ENCODE assay signal across 9 cellular contexts in genomic region chr9:89555426-89556375, GRCh38. TPM values are rescaled to one million over a fixed set of nuclear protein-coding genes. Genes with fewer than 3 reads are reported as not detected.
DNase-seq lines count a peak whose midpoint lies in the region; ATAC-seq and TF ChIP-seq lines count a peak whose summit lies in the region.
"Had no signal": no experiment of that assay in that cellular context is flagged by ENCODE, and none has a peak within 500 bp of the region (broad histone marks: within the 10 kb centered on the region; RNA-seq: fewer than 3 reads in every experiment).

No MANE protein-coding gene starts in this region.

- H3K9me3 Mint-ChIP-seq in activated CD4-positive, alpha-beta T cell treated with anti-CD3 and anti-CD28 coated beads for 36 hours (ENCODE audit: low read depth), result no peaks in the 10 kb centered on the region

- H3K27ac ChIP-seq in PC-3 (ENCODE audit: low read length) (no peak overlapping the region), caudate nucleus (ENCODE audit: low read depth, low read length) (no peak overlapping the region)
- H3K27ac ChIP-seq: SK-N-MC had no signal

- H3K4me1 ChIP-seq in PC-3 (ENCODE audit: insufficient read depth, low read length), result peaks cover 9% of the 10 kb centered on the region; the same call in 1 of the 2 replicates

- no peaks in the 10 kb centered on the region for H3K36me3 Mint-ChIP-seq in activated CD4-positive, alpha-beta T cell treated with anti-CD3 and anti-CD28 coated beads for 36 hours (ENCODE audit: low read depth)

- DNase-seq in activated CD4-positive, alpha-beta T cell treated with anti-CD3 and anti-CD28 coated beads for 36 hours, result no peak
- DNase-seq in activated CD4-positive, alpha-beta T cell treated with anti-CD3 and anti-CD28 coated beads, Interleukin-2, amount 50 U/mL, for 1 hour, result no peak
- DNase-seq in amniotic epithelial cell (ENCODE audit: low read depth), result peak; percentile 7
- no peak for DNase-seq in stimulated activated naive CD8-positive, alpha-beta T cell treated with anti-CD3 and anti-CD28 coated beads, Interleukin-15, Interleukin-2, amounts not matched to agents 100 U/mL and 50 U/mL, for 24 hours
- DNase-seq in PC-3, result no peak
- DNase-seq in caudate nucleus (lab: John Stamatoyannopoulos, UW), result no peak
- no peak for DNase-seq in RKO (ENCODE audit: low spot score)

- H3F3A ChIP-seq in PC-3 (ENCODE audit: low read length, unreplicated experiment), result no peaks in the 10 kb centered on the region

- no peak for TF ChIP-seq CTCF in PC-3 (conservative IDR thresholded peaks at IDR 0.05; ENCODE audit: low read depth, low read length)

- H3K9me2 ChIP-seq in PC-3 (replicated peaks; ENCODE audit: low read length), result no peaks in the 10 kb centered on the region

- no peaks in the 10 kb centered on the region for H4K20me1 ChIP-seq in PC-3 (ENCODE audit: low read length)

- H3K36me3 ChIP-seq in PC-3 (ENCODE audit: low read depth, low read length), result no peaks in the 10 kb centered on the region

- H3K4me1 Mint-ChIP-seq in activated CD4-positive, alpha-beta T cell treated with anti-CD3 and anti-CD28 coated beads for 36 hours, result peaks cover 20% of the 10 kb centered on the region

- peak overlapping the region; percentile 23 for H3K27ac Mint-ChIP-seq in activated CD4-positive, alpha-beta T cell treated with anti-CD3 and anti-CD28 coated beads for 36 hours

- no peak overlapping the region for H2AFZ ChIP-seq in PC-3 (ENCODE audit: low read length)

- no peak overlapping the region for H3K9ac ChIP-seq in PC-3 (ENCODE audit: low read length)

- CTCF ChIA-PET in activated CD4-positive, alpha-beta T cell treated with anti-CD3 and anti-CD28 coated beads for 36 hours (lab: Charles Lee), result interaction anchor here (0.8 to 1.6 kb wide), 7 partner anchors 9 to 546 kb away, joined by 3 to 4 read pairs (median 3); no protein-coding TSS in a partner anchor
- CTCF ChIA-PET in PC-3 (lab: Charles Lee), result no interaction called here

- ATAC-seq in activated CD4-positive, alpha-beta T cell treated with anti-CD3 and anti-CD28 coated beads for 36 hours, result peak; percentile 21
- ATAC-seq in HG03432 (IDR thresholded peaks at IDR 0.05; ENCODE audit: unreplicated experiment), result peak; percentile 78
- peak; percentile 9 for ATAC-seq in stimulated activated naive CD8-positive, alpha-beta T cell treated with anti-CD3 and anti-CD28 coated beads, Interleukin-15, Interleukin-2, amounts not matched to agents 100 U/mL and 50 U/mL, for 24 hours
- ATAC-seq in PC-3, result no peak

- no peaks in the 10 kb centered on the region for H3K27me3 ChIP-seq in PC-3 (ENCODE audit: low read length)

- intact Hi-C loops in activated CD4-positive, alpha-beta T cell treated with anti-CD3 and anti-CD28 coated beads for 36 hours (cut with DNase I, micrococcal nuclease), result no loop called here
- intact Hi-C loops in PC-3 (cut with micrococcal nuclease), result no loop called here

- no peak overlapping the region for H3K4me2 ChIP-seq in PC-3 (ENCODE audit: low read length)

- no peaks in the 10 kb centered on the region for H3K79me2 ChIP-seq in PC-3 (ENCODE audit: low read length)

- no peak overlapping the region for H3K4me3 ChIP-seq in PC-3 (ENCODE audit: low read length)
- H3K4me3 ChIP-seq: SK-N-MC had no signal

- H3K27me3 Mint-ChIP-seq in activated CD4-positive, alpha-beta T cell treated with anti-CD3 and anti-CD28 coated beads for 36 hours, result no peaks in the 10 kb centered on the region

- POLR2A ChIA-PET in activated CD4-positive, alpha-beta T cell treated with anti-CD3 and anti-CD28 coated beads for 36 hours (lab: Charles Lee), result no interaction called here
- POLR2A ChIA-PET in PC-3 (lab: Charles Lee; ENCODE audit: unreplicated experiment), result no interaction called here

- no peak overlapping the region for H3K4me3 Mint-ChIP-seq in activated CD4-positive, alpha-beta T cell treated with anti-CD3 and anti-CD28 coated beads for 36 hours

- H3K9me3 ChIP-seq in PC-3 (ENCODE audit: low read length), result no peaks in the 10 kb centered on the region

- BruUV-seq in PC-3 (replicated peaks; lab: Mats Ljungman, UMichigan), result no TSS peak

RNA-seq across cellular contexts. Expression of gene GADD45G, which starts 49.1 kb away (rescaled TPM):
- total RNA-seq in activated CD4-positive, alpha-beta T cell treated with anti-CD3 and anti-CD28 coated beads for 36 hours, result 1 to 10 TPM; 1.2 to 1.6 TPM
- 0.69 and 2.1 TPM in 2 replicates for total RNA-seq in PC-3 (2014; rRNA removed)

RNA-seq across cellular contexts. Expression of gene SEMA4D, which starts 57.8 kb away (rescaled TPM):
- total RNA-seq in activated CD4-positive, alpha-beta T cell treated with anti-CD3 and anti-CD28 coated beads for 36 hours, result 100 to 1,000 TPM; 215 to 226 TPM
- 5.0 and 8.0 TPM in 2 replicates for total RNA-seq in PC-3 (2014; rRNA removed)

Comparison
In these comparisons a context has a peak if more than half of its experiments do, and no peak if none do; other contexts are left out.
1. RNA of gene SEMA4D, which starts 57.8 kb away (total RNA-seq): 215 to 226 TPM in activated CD4-positive, alpha-beta T cell treated with anti-CD3 and anti-CD28 coated beads for 36 hours; 5.0 to 8.0 TPM in PC-3; every median in the first group is over 10 times any median in the second.